In genomic region chr6:118660218-118660569, GRCh38 we compare ENCODE assay signal across 8 cellular contexts. TPM values are rescaled to one million over a fixed set of nuclear protein-coding genes. Genes with fewer than 3 reads are reported as not detected.
A peak's percentile ranks its signal among the peaks of the same experiment; 100 is the strongest.
DNase-seq lines count a peak whose midpoint lies in the region; ATAC-seq, FAIRE-seq and TF ChIP-seq lines count a peak whose summit lies in the region.

No MANE protein-coding gene starts in this region.

- peak overlapping the region; percentile 0 to 70 (median 46) for H3K4me3 Mint-ChIP-seq in naive thymus-derived CD4-positive, alpha-beta T cell

- intact Hi-C loops in naive thymus-derived CD4-positive, alpha-beta T cell (cut with micrococcal nuclease): loop anchor here in 1 of 2 donors (1.0 kb wide), 1 partner anchor 9 kb away; the partner anchor contains the start of gene CEP85L

- no peaks in the 10 kb centered on the region for H3K9me3 ChIP-seq in naive thymus-derived CD4-positive, alpha-beta T cell (ENCODE audit: control insufficient read depth in 2 of 3, low read length in 3 of 3)

- H3K27ac Mint-ChIP-seq in naive thymus-derived CD4-positive, alpha-beta T cell: peak overlapping the region; percentile 48 to 92 (median 83)

- ATAC-seq in naive thymus-derived CD4-positive, alpha-beta T cell: peak; percentile 76

- FAIRE-seq in GM12892 (lab: Jason Lieb, UNC): no peak

- H3K4me1 ChIP-seq in naive thymus-derived CD4-positive, alpha-beta T cell (ENCODE audit: control insufficient read depth in 2 of 2, insufficient read depth in 2 of 2, low read length in 2 of 2): peaks cover 38 to 41% of the 10 kb centered on the region in 2 donors

- CTCF ChIA-PET in naive thymus-derived CD4-positive, alpha-beta T cell (lab: Charles Lee): interaction anchor here (1.4 kb wide), 2 partner anchors 49 to 116 kb away, joined by 3 read pairs; no protein-coding TSS in a partner anchor

- H3K9me3 Mint-ChIP-seq in naive thymus-derived CD4-positive, alpha-beta T cell: peaks cover 0 to 2% (median 0%) of the 10 kb centered on the region in 11 donors

- DNase-seq in DMS153 (lab: John Stamatoyannopoulos, UW): peak; percentile 50
- peak; percentile 92 for DNase-seq in NCI-H2227 (lab: John Stamatoyannopoulos, UW; ENCODE audit: unreplicated experiment)
- DNase-seq in activated CD8-positive, alpha-beta memory T cell treated with anti-CD3 and anti-CD28 coated beads, Interleukin-2, amount 50 U/mL, for 4 hours: peak; percentile 48
- DNase-seq in naive thymus-derived CD4-positive, alpha-beta T cell: peak in 8 of 9 donors; percentile 18 to 83 (median 69)
- DNase-seq in GM13976 (ENCODE audit: low spot score): no peak
- DNase-seq in GM19240 (ENCODE audit: insufficient read length, low spot score): no peak
- DNase-seq in GM13977 (ENCODE audit: low spot score): no peak
- DNase-seq in GM12892 (ENCODE audit: insufficient read length): no peak

- H3K27ac ChIP-seq in naive thymus-derived CD4-positive, alpha-beta T cell (ENCODE audit: low read depth, low read length): peak overlapping the region; percentile 51

- H3K4me3 ChIP-seq in naive thymus-derived CD4-positive, alpha-beta T cell (ENCODE audit: low read length): no peak overlapping the region

- TF ChIP-seq POLR2A in GM12892 (IDR thresholded peaks at IDR 0.05; ENCODE audit: low read depth, low read length): no peak

- H3K4me1 Mint-ChIP-seq in naive thymus-derived CD4-positive, alpha-beta T cell: peaks cover 33 to 89% (median 73%) of the 10 kb centered on the region in 7 donors

- H3K27me3 Mint-ChIP-seq in naive thymus-derived CD4-positive, alpha-beta T cell: no peaks in the 10 kb centered on the region

- H3K27me3 ChIP-seq in naive thymus-derived CD4-positive, alpha-beta T cell (ENCODE audit: control insufficient read depth in 2 of 2, insufficient read depth in 2 of 2, low read length in 2 of 2): no peaks in the 10 kb centered on the region

- POLR2A ChIA-PET in naive thymus-derived CD4-positive, alpha-beta T cell (lab: Charles Lee): interaction anchor here (1.0 to 1.8 kb wide), 7 partner anchors 8 to 233 kb away, joined by 3 to 6 read pairs (median 4); partner anchors contain the start of gene CEP85L

- no peaks in the 10 kb centered on the region for H3K36me3 ChIP-seq in naive thymus-derived CD4-positive, alpha-beta T cell (ENCODE audit: control insufficient read depth in 2 of 3, insufficient read depth in 3 of 3, low read length in 3 of 3)

- H3K36me3 Mint-ChIP-seq in naive thymus-derived CD4-positive, alpha-beta T cell: peaks cover 0 to 31% (median 5%) of the 10 kb centered on the region in 5 donors

- in situ Hi-C loops in GM13976 (cut with MboI; ENCODE audit: low sequenced_read_pairs, unreplicated experiment): no loop called here
- in situ Hi-C loops in GM13977 (cut with MboI; ENCODE audit: low pct_unique_long_range_greater_than_20kb, low sequenced_read_pairs, unreplicated experiment): no loop called here

- TF ChIP-seq CTCF in GM13976 (IDR thresholded peaks at IDR 0.05; ENCODE audit: borderline replicate concordance, control extremely low read depth, extremely low read depth, insufficient read depth, missing control alignments) (no peak), GM13977 (IDR thresholded peaks at IDR 0.05; ENCODE audit: extremely low read depth, insufficient read depth, missing control alignments) (no peak)

RNA-seq across cellular contexts. Expression of gene CEP85L, which starts 8.8 kb away (rescaled TPM):
- 10 to 100 TPM; 51.1 to 89.1 (median 78.6) TPM for total RNA-seq in naive thymus-derived CD4-positive, alpha-beta T cell
- 10 to 100 TPM; 47.3 to 47.8 TPM for polyA plus RNA-seq in naive thymus-derived CD4-positive, alpha-beta T cell
- polyA plus RNA-seq in GM12892 (2012; ENCODE audit: missing spikeins): 11.5 TPM

Comparison
In these comparisons a context has a peak if more than half of its experiments do, and no peak if none do; other contexts are left out.
1. DNase-seq: peak in DMS153 (single experiment), NCI-H2227 (single experiment), activated CD8-positive, alpha-beta memory T cell treated with anti-CD3 and anti-CD28 coated beads, Interleukin-2, amount 50 U/mL, for 4 hours (single experiment) and naive thymus-derived CD4-positive, alpha-beta T cell (8 of 9); none in GM13976 (single experiment), GM19240 (single experiment), GM13977 (single experiment) and GM12892 (single experiment).